17 cellular contexts compared by ENCODE assay signal in the genomic region with DNA sequence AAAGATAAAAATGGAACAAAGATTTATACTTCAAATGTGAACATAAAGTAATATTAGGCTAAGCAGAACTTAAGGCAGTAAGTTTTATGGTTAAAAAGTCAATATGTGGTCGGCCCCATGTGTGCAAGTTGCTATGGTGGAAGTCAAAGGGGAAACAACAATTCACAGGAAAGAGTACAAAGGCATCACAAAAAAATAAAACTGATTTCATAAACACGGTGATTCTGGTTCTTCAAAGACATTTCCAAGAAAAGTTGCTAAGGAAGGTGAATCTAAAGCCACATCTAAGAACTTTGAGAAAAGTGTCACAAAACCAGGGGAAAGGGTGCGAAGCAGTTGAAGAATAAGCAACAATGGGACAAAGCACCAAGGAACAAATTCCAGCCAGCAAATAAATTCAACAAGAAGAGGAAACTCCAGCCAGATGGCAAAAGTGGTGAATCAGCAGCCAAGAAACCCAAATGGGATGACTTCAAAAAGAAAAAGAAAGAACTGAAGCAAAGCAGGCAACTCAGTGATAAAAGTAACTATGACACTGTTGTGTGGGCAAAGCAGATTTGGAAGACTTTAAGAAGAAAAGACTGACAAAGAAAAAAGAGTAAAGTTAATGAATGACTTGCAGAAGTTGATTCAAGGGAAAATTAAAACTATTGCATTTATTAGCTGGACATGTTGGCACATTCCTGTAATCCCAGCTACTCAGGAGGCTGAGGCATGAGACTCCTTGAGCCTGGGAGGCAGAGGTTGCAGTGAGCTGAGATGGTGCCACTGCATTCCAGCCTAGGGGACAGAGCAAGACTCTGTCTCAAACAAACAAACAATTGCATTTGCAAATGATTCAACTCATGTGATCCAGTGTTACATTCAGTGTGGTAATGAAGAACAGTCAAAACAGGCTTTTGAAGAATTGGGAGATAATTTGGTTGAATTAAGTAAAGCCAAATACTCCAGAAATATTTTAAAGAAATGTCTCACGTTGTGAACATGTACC. TPM values are rescaled to one million over a fixed set of nuclear protein-coding genes. Genes with fewer than 3 reads are reported as not detected.
DNase-seq lines count a peak whose midpoint lies in the region; ATAC-seq and TF ChIP-seq lines count a peak whose summit lies in the region.
"Had no signal": no experiment of that assay in that cellular context is flagged by ENCODE, and none has a peak within 500 bp of the region (broad histone marks: within the 10 kb centered on the region; RNA-seq: fewer than 3 reads in every experiment).

No MANE protein-coding gene starts in this region.

- no peaks in the 10 kb centered on the region for H3K27me3 Mint-ChIP-seq in activated naive CD4-positive, alpha-beta T cell treated with anti-CD3 and anti-CD28 coated beads, Interleukin-2, amount 50 U/mL, for 24 hours
- peaks cover 2% of the 10 kb centered on the region for H3K27me3 Mint-ChIP-seq in activated CD4-positive, alpha-beta memory T cell treated with anti-CD3 and anti-CD28 coated beads, Interleukin-2, amount 10 ng/mL, durations not matched to agents 7 days and 5 days
- H3K27me3 Mint-ChIP-seq: stimulated activated naive CD8-positive, alpha-beta T cell treated with anti-CD3 and anti-CD28 coated beads, Interleukin-15, Interleukin-2, amounts not matched to agents 100 ng/mL and 50 ng/mL, for 24 hours had no signal

- H3K4me1 ChIP-seq in mammary epithelial cell (ENCODE audit: insufficient read depth, low read length) = no peaks in the 10 kb centered on the region
- H3K4me1 ChIP-seq: parathyroid adenoma, vagina had no signal

- no peak overlapping the region for H3K9ac ChIP-seq in mammary epithelial cell (ENCODE audit: insufficient read depth, low read length)
- H3K9ac ChIP-seq: parathyroid adenoma had no signal

- H3K4me2 ChIP-seq in mammary epithelial cell (ENCODE audit: insufficient read depth, low read depth, low read length) = no peak overlapping the region
- H3K4me2 ChIP-seq: PC-9 had no signal

- dilution Hi-C loops in mammary epithelial cell (cut with HindIII; ENCODE audit: low sequenced_read_pairs) = loop anchor here (25.0 kb wide), 1 partner anchor 200 kb away; no protein-coding TSS in a partner anchor

- peak overlapping the region; percentile 6 for H3K4me3 Mint-ChIP-seq in activated naive CD4-positive, alpha-beta T cell treated with anti-CD3 and anti-CD28 coated beads, Interleukin-2, amount 50 U/mL, for 24 hours
- H3K4me3 Mint-ChIP-seq in activated CD4-positive, alpha-beta memory T cell treated with anti-CD3 and anti-CD28 coated beads, Interleukin-2, amount 10 ng/mL, durations not matched to agents 7 days and 5 days = peak overlapping the region; percentile 9
- H3K4me3 Mint-ChIP-seq in stimulated activated effector memory CD8-positive, alpha-beta T cell treated with anti-CD3 and anti-CD28 coated beads, Interleukin-12 subunit alpha, Interleukin-12 subunit beta, amount 100 ng/mL, for 72 hours = peak overlapping the region; percentile 3
- H3K4me3 Mint-ChIP-seq: dendritic cell treated with granulocyte-macrophage colony-stimulating factor and Interleukin-4, amounts not matched to agents 40 ng/mL and 50 ng/mL, for 4 days; stimulated activated naive CD8-positive, alpha-beta T cell treated with anti-CD3 and anti-CD28 coated beads, Interleukin-15, Interleukin-2, amounts not matched to agents 100 ng/mL and 50 ng/mL, for 24 hours had no signal

- in situ Hi-C loops in mammary epithelial cell (cut with MboI; ENCODE audit: low sequenced_read_pairs in 2 of 2) (no loop called here), KBM-7 (cut with MboI; ENCODE audit: low pct_unique_long_range_greater_than_20kb, low sequenced_read_pairs) (no loop called here)

- H3K79me2 ChIP-seq in mammary epithelial cell (ENCODE audit: insufficient read depth, low read length) = no peaks in the 10 kb centered on the region
- H3K79me2 ChIP-seq: parathyroid adenoma had no signal

- H3K36me3 ChIP-seq in WERI-Rb-1 (no peaks in the 10 kb centered on the region), mammary epithelial cell (ENCODE audit: insufficient read depth, low read length) (no peaks in the 10 kb centered on the region)
- H3K36me3 ChIP-seq: vagina had no signal

- 60% methylated on average over 4 of the region's 4 CpGs for WGBS in mammary epithelial cell (ENCODE audit: low coverage, missing lambda C conversion rate)

- no peaks in the 10 kb centered on the region for H4K20me1 ChIP-seq in mammary epithelial cell (ENCODE audit: insufficient read depth, low read length)

- no TSS peak for BruUV-seq in mammary epithelial cell (replicated peaks; lab: Mats Ljungman, UMichigan)

- DNase-seq in activated naive CD4-positive, alpha-beta T cell (lab: John Stamatoyannopoulos, UW) = no peak
- no peak for DNase-seq in activated CD4-positive, alpha-beta memory T cell treated with anti-CD3 and anti-CD28 coated beads, Interleukin-2, amount 10 ng/mL, durations not matched to agents 7 days and 5 days
- DNase-seq in fibroblast of peridontal ligament (ENCODE audit: extremely low read depth) (peak; percentile 43), WERI-Rb-1 (no peak), mammary epithelial cell (no peak), KBM-7 (no peak)
- DNase-seq in stimulated activated effector memory CD8-positive, alpha-beta T cell treated with anti-CD3 and anti-CD28 coated beads, Interleukin-12 subunit alpha, Interleukin-12 subunit beta, amount 100 ng/mL, for 72 hours (ENCODE audit: low spot score in 2 of 2) = no peak
- DNase-seq: erythroblast, NCI-H2081 treated with DMSO at 0.1 percent for 48 hours, NCI-H526, PC-9 had no signal

- ATAC-seq in stimulated activated effector memory CD8-positive, alpha-beta T cell treated with anti-CD3 and anti-CD28 coated beads, Interleukin-12 subunit alpha, Interleukin-12 subunit beta, amount 100 ng/mL, for 72 hours = no peak
- ATAC-seq: SK-N-SH treated with all-trans-retinoic acid at 6 μM for 48 hours had no signal

- no peaks in the 10 kb centered on the region for H3K36me3 Mint-ChIP-seq in activated naive CD4-positive, alpha-beta T cell treated with anti-CD3 and anti-CD28 coated beads, Interleukin-2, amount 50 U/mL, for 24 hours
- peaks cover 9% of the 10 kb centered on the region for H3K36me3 Mint-ChIP-seq in activated CD4-positive, alpha-beta memory T cell treated with anti-CD3 and anti-CD28 coated beads, Interleukin-2, amount 10 ng/mL, durations not matched to agents 7 days and 5 days (ENCODE audit: low read depth)
- no peaks in the 10 kb centered on the region for H3K36me3 Mint-ChIP-seq in stimulated activated effector memory CD8-positive, alpha-beta T cell treated with anti-CD3 and anti-CD28 coated beads, Interleukin-12 subunit alpha, Interleukin-12 subunit beta, amount 100 ng/mL, for 72 hours

- intact Hi-C loops in mammary epithelial cell (cut with micrococcal nuclease) = no loop called here

- POLR2A ChIA-PET in activated CD4-positive, alpha-beta memory T cell treated with anti-CD3 and anti-CD28 coated beads, Interleukin-2, amount 10 ng/mL, durations not matched to agents 7 days and 5 days (lab: Charles Lee) = interaction anchor here (0.7 kb wide), 2 partner anchors 181 to 455 kb away, joined by 3 to 4 read pairs; no protein-coding TSS in a partner anchor

- H3K9me3 Mint-ChIP-seq in activated naive CD4-positive, alpha-beta T cell treated with anti-CD3 and anti-CD28 coated beads, Interleukin-2, amount 50 U/mL, for 24 hours = no peaks in the 10 kb centered on the region
- H3K9me3 Mint-ChIP-seq in activated CD4-positive, alpha-beta memory T cell treated with anti-CD3 and anti-CD28 coated beads, Interleukin-2, amount 10 ng/mL, durations not matched to agents 7 days and 5 days = peaks cover 6% of the 10 kb centered on the region
- peaks cover 8% of the 10 kb centered on the region for H3K9me3 Mint-ChIP-seq in stimulated activated effector memory CD8-positive, alpha-beta T cell treated with anti-CD3 and anti-CD28 coated beads, Interleukin-12 subunit alpha, Interleukin-12 subunit beta, amount 100 ng/mL, for 72 hours
- H3K9me3 Mint-ChIP-seq: dendritic cell treated with granulocyte-macrophage colony-stimulating factor and Interleukin-4, amounts not matched to agents 40 ng/mL and 50 ng/mL, for 4 days had no signal

- no peaks in the 10 kb centered on the region for H3K27me3 ChIP-seq in WERI-Rb-1 (ENCODE audit: insufficient read depth, low read depth, severe bottlenecking)
- peaks cover 3% of the 10 kb centered on the region for H3K27me3 ChIP-seq in mammary epithelial cell (ENCODE audit: insufficient read depth, low read length)
- H3K27me3 ChIP-seq: vagina had no signal

- CTCF ChIA-PET in activated CD4-positive, alpha-beta memory T cell treated with anti-CD3 and anti-CD28 coated beads, Interleukin-2, amount 10 ng/mL, durations not matched to agents 7 days and 5 days (lab: Charles Lee) = interaction anchor here (1.4 kb wide), 1 partner anchor 243 kb away, joined by 4 read pairs; no protein-coding TSS in a partner anchor
- CTCF ChIA-PET in mammary epithelial cell (lab: Charles Lee; ENCODE audit: low non-redundant PET) = no interaction called here

- H3K9me3 ChIP-seq in WERI-Rb-1 (ENCODE audit: severe bottlenecking) (no peaks in the 10 kb centered on the region), mammary epithelial cell (replicated peaks; ENCODE audit: insufficient read depth, low read length) (no peaks in the 10 kb centered on the region)
- H3K9me3 ChIP-seq: vagina had no signal

- no peak overlapping the region for H2AFZ ChIP-seq in mammary epithelial cell (ENCODE audit: low read depth, low read length)
- H2AFZ ChIP-seq: parathyroid adenoma, PC-9 had no signal

- TF ChIP-seq CTCF in WERI-Rb-1 (IDR thresholded peaks at IDR 0.05; ENCODE audit: low read depth, low read length) = no peak
- no peak for TF ChIP-seq CTCF in mammary epithelial cell (conservative IDR thresholded peaks at IDR 0.05 in 1 of 2, IDR thresholded peaks at IDR 0.05 in 1 of 2; ENCODE audit: extremely low read depth in 1 of 2, insufficient read depth in 1 of 2, low read depth in 1 of 2, low read length in 2 of 2)

- H3K4me3 ChIP-seq in WERI-Rb-1 (ENCODE audit: low read depth, low read length) (no peak overlapping the region), mammary epithelial cell (replicated peaks in 1 of 3; ENCODE audit: insufficient read depth in 1 of 3, low read depth in 2 of 3, low read length in 3 of 3) (no peak overlapping the region)
- H3K4me3 ChIP-seq: PC-9, vagina had no signal

- peaks cover 35% of the 10 kb centered on the region for H3K4me1 Mint-ChIP-seq in activated naive CD4-positive, alpha-beta T cell treated with anti-CD3 and anti-CD28 coated beads, Interleukin-2, amount 50 U/mL, for 24 hours
- peaks cover 39% of the 10 kb centered on the region for H3K4me1 Mint-ChIP-seq in activated CD4-positive, alpha-beta memory T cell treated with anti-CD3 and anti-CD28 coated beads, Interleukin-2, amount 10 ng/mL, durations not matched to agents 7 days and 5 days
- peaks cover 19% of the 10 kb centered on the region for H3K4me1 Mint-ChIP-seq in stimulated activated effector memory CD8-positive, alpha-beta T cell treated with anti-CD3 and anti-CD28 coated beads, Interleukin-12 subunit alpha, Interleukin-12 subunit beta, amount 100 ng/mL, for 72 hours

- H3K27ac Mint-ChIP-seq in activated naive CD4-positive, alpha-beta T cell treated with anti-CD3 and anti-CD28 coated beads, Interleukin-2, amount 50 U/mL, for 24 hours = no peak overlapping the region
- peak overlapping the region; percentile 74 for H3K27ac Mint-ChIP-seq in activated CD4-positive, alpha-beta memory T cell treated with anti-CD3 and anti-CD28 coated beads, Interleukin-2, amount 10 ng/mL, durations not matched to agents 7 days and 5 days
- H3K27ac Mint-ChIP-seq in stimulated activated effector memory CD8-positive, alpha-beta T cell treated with anti-CD3 and anti-CD28 coated beads, Interleukin-12 subunit alpha, Interleukin-12 subunit beta, amount 100 ng/mL, for 72 hours = no peak overlapping the region
- H3K27ac Mint-ChIP-seq: dendritic cell treated with granulocyte-macrophage colony-stimulating factor and Interleukin-4, amounts not matched to agents 40 ng/mL and 50 ng/mL, for 4 days; stimulated activated naive CD8-positive, alpha-beta T cell treated with anti-CD3 and anti-CD28 coated beads, Interleukin-15, Interleukin-2, amounts not matched to agents 100 ng/mL and 50 ng/mL, for 24 hours had no signal

- H3K27ac ChIP-seq in WERI-Rb-1 (no peak overlapping the region), mammary epithelial cell (ENCODE audit: insufficient read depth, low read depth, low read length) (no peak overlapping the region)
- H3K27ac ChIP-seq: parathyroid adenoma, PC-9, vagina had no signal

RNA-seq across cellular contexts. Expression of gene PTGDR, which starts 19.5 kb away (rescaled TPM):
- total RNA-seq in activated CD4-positive, alpha-beta memory T cell treated with anti-CD3 and anti-CD28 coated beads, Interleukin-2, amount 10 ng/mL, durations not matched to agents 7 days and 5 days = under 1 TPM; 0.25 to 0.38 TPM
- total RNA-seq in mammary epithelial cell = not detected
- polyA plus RNA-seq in mammary epithelial cell = not detected
- polyA minus RNA-seq in mammary epithelial cell = not detected
- total RNA-seq: PC-9 had no signal

RNA-seq across cellular contexts. Expression of gene PTGER2, which starts 27.2 kb away (rescaled TPM):
- total RNA-seq in activated CD4-positive, alpha-beta memory T cell treated with anti-CD3 and anti-CD28 coated beads, Interleukin-2, amount 10 ng/mL, durations not matched to agents 7 days and 5 days = 100 to 1,000 TPM; 108 to 112 TPM
- total RNA-seq in mammary epithelial cell = 1 to 10 TPM in 1 of 2 donors, under 1 TPM in 1; 0.49 to 2.8 TPM
- polyA plus RNA-seq in mammary epithelial cell = 4.2 TPM
- 2.6 TPM for polyA minus RNA-seq in mammary epithelial cell

Comparison
In these comparisons a context has a peak if more than half of its experiments do, and no peak if none do; other contexts are left out.
1. RNA of gene PTGER2, which starts 27.2 kb away (total RNA-seq): 108 to 112 TPM in activated CD4-positive, alpha-beta memory T cell treated with anti-CD3 and anti-CD28 coated beads, Interleukin-2, amount 10 ng/mL, durations not matched to agents 7 days and 5 days; 0.49 to 2.8 TPM in mammary epithelial cell; every median in the first group is over 10 times any median in the second.
2. Peak in every context shown above with its lines, with median percentiles within 50 percentile points of each other: H3K4me3 Mint-ChIP-seq.